ENCODE assay signal across 8 cellular contexts in genomic region chr11:86214710-86215109, GRCh38. TPM values are rescaled to one million over a fixed set of nuclear protein-coding genes. Genes with fewer than 3 reads are reported as not detected.
DNase-seq lines count a peak whose midpoint lies in the region; ATAC-seq and TF ChIP-seq lines count a peak whose summit lies in the region.

No MANE protein-coding gene starts in this region.

- DNase-seq in GM12865 (ENCODE audit: low read depth) (peak; percentile 90), T-helper 17 cell (no peak), fibroblast of villous mesenchyme (ENCODE audit: low read depth) (no peak), GOT3 (lab: John Stamatoyannopoulos, UW) (no peak), dermis blood vessel endothelial cell (no peak), NCI-H526 treated with DMSO at 0.1 percent for 48 hours (lab: John Stamatoyannopoulos, UW) (no peak), posterior vena cava (ENCODE audit: low spot score) (no peak)

- no peaks in the 10 kb centered on the region for H3K9me3 ChIP-seq in T-helper 17 cell (ENCODE audit: control insufficient read depth, low read length, poor library complexity, severe bottlenecking)

- peak; percentile 39 for ATAC-seq in GM21786 (IDR thresholded peaks at IDR 0.05; ENCODE audit: unreplicated experiment)
- ATAC-seq in T-helper 17 cell, result peak; percentile 56

- no peak overlapping the region for H3K4me3 Mint-ChIP-seq in T-helper 17 cell

- no peak overlapping the region for H3K4me3 ChIP-seq in GM12865 (ENCODE audit: low read depth, low read length)
- H3K4me3 ChIP-seq in fibroblast of villous mesenchyme (ENCODE audit: low read depth, low read length), result no peak overlapping the region

- no peak overlapping the region for H3K27ac Mint-ChIP-seq in T-helper 17 cell

- TF ChIP-seq CTCF in GM12865 (IDR thresholded peaks at IDR 0.05; ENCODE audit: insufficient read depth, low read depth, low read length, missing control alignments) (no peak), fibroblast of villous mesenchyme (IDR thresholded peaks at IDR 0.05; ENCODE audit: insufficient read depth, low read depth, low read length) (peak; percentile 19)

- no peaks in the 10 kb centered on the region for H3K36me3 Mint-ChIP-seq in T-helper 17 cell (ENCODE audit: low read depth)

- H3K27me3 Mint-ChIP-seq in T-helper 17 cell, result no peaks in the 10 kb centered on the region

- intact Hi-C loops in posterior vena cava (cut with DNase I), result loop anchor here (10.0 kb wide), 3 partner anchors 180 to 360 kb away; partner anchors contain the start of gene CCDC83 (in 1 of the 2)

- peaks cover 22% of the 10 kb centered on the region for H3K4me1 Mint-ChIP-seq in T-helper 17 cell

RNA-seq across cellular contexts. Expression of gene EED, which starts 29.8 kb away (rescaled TPM):
- total RNA-seq in T-helper 17 cell (10 to 100 TPM; 48.7 to 50.7 TPM), fibroblast of villous mesenchyme (15.5 and 25.9 TPM in 2 replicates), dermis blood vessel endothelial cell (17.6 and 21.4 TPM in 2 replicates), posterior vena cava (10 to 100 TPM; 16.1 to 18.0 TPM)
